Comparison of ENCODE assay signal across 32 cellular contexts in the genomic region with DNA sequence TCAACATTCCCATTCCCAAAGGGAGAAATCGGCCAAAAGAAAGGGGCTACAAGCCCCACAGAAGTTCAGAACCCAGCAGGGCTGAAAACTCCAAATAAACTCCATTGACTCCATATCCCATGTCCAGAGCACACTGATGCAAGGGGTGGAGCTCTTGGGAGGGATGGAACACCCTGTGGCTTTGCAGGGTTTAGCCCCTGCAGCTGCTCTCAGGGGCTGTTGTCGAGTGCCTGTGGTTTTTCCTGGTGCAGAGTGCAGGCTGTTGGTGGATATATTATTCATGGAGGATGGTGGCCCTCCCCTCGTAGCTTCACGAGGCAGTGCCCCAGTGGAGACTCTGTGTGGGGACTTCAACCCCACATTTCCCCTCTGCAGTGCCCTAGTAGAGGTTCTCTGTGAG. TPM values are rescaled to one million over a fixed set of nuclear protein-coding genes. Genes with fewer than 3 reads are reported as not detected.
"Had no signal": no experiment of that assay in that cellular context is flagged by ENCODE, and none has a peak within 500 bp of the region (broad histone marks: within the 10 kb centered on the region; RNA-seq: fewer than 3 reads in every experiment).

No MANE protein-coding gene starts in this region.

- H3K27me3 ChIP-seq: esophagus squamous epithelium, left lung, pancreas, sigmoid colon, tibial nerve had no signal

- H3K9me3 ChIP-seq: neutrophil, pancreas, psoas muscle, sigmoid colon had no signal

- H3K27ac ChIP-seq: epithelial cell of prostate, esophagus squamous epithelium, lower lobe of right lung, neutrophil, VCaP had no signal

- H3K4me1 Mint-ChIP-seq: nephron; stimulated activated memory B cell treated with anti-CD40 and anti-IgM and Interleukin-4, amounts not matched to agents 10 μg/mL and 1 μg/mL and 100 μg/mL, for 72 hours; stimulated activated naive CD8-positive, alpha-beta T cell treated with anti-CD3 and anti-CD28 coated beads, Interleukin-15, amount 100 ng/mL, for 72 hours had no signal

- H3K4me3 ChIP-seq: esophagus squamous epithelium, left lung, lower lobe of right lung, pancreas, psoas muscle, sigmoid colon, smooth muscle cell, tibial nerve had no signal

- DNase-seq: activated CD4-positive, alpha-beta T cell treated with anti-CD3 and anti-CD28 coated beads for 48 hours; activated CD4-positive, alpha-beta T cell treated with anti-CD3 and anti-CD28 coated beads, Interleukin-2, amount 50 U/mL, for 48 hours; activated CD8-positive, alpha-beta memory T cell treated with anti-CD3 and anti-CD28 coated beads for 24 hours; activated effector memory CD4-positive, alpha-beta T cell treated with anti-CD3 and anti-CD28 coated beads, Interleukin-2, amount 50 U/mL, for 16 hours; activated naive CD4-positive, alpha-beta T cell treated with anti-CD3 and anti-CD28 coated beads for 36 hours; activated naive CD8-positive, alpha-beta T cell treated with anti-CD3 and anti-CD28 coated beads for 36 hours; caudate nucleus; dermis blood vessel endothelial cell; effector CD4-positive, alpha-beta T cell; esophagus squamous epithelium; foreskin melanocyte; kidney glomerular epithelial cell; left lung; lower lobe of right lung; mesendoderm; psoas muscle; sigmoid colon; stimulated activated CD4-positive, alpha-beta T cell treated with anti-CD3 and anti-CD28 coated beads, Interleukin-1b, Interleukin-23, amount 100 ng/mL, for 48 hours; stimulated activated CD4-positive, alpha-beta T cell treated with anti-CD3 and anti-CD28 coated beads, Interleukin-4, amount 100 ng/mL, for 4 hours; stimulated activated CD8-positive, alpha-beta memory T cell treated with anti-CD3 and anti-CD28 coated beads, Interleukin-4, amount 100 ng/mL, for 48 hours; stimulated activated naive CD8-positive, alpha-beta T cell treated with anti-CD3 and anti-CD28 coated beads, Interleukin-15, amount 100 ng/mL, for 72 hours; T-helper 1 cell had no signal

- H3K4me3 Mint-ChIP-seq: activated naive CD4-positive, alpha-beta T cell treated with anti-CD3 and anti-CD28 coated beads for 36 hours; activated naive CD8-positive, alpha-beta T cell treated with anti-CD3 and anti-CD28 coated beads for 36 hours; activated T-helper 1 cell treated with anti-CD3 and anti-CD28 coated beads, Interleukin-12 subunit alpha, Interleukin-12 subunit beta, Interleukin-2, Interleukin-4 antibody, amounts not matched to agents 30 ng/mL and 10 ng/mL and 1 ng/mL, durations not matched to agents 14 hours and 24 hours and 36 hours; nephron; stimulated activated memory B cell treated with anti-CD40 and anti-IgM and Interleukin-4, amounts not matched to agents 10 μg/mL and 1 μg/mL and 100 μg/mL, for 72 hours; stimulated activated naive CD8-positive, alpha-beta T cell treated with anti-CD3 and anti-CD28 coated beads, Interleukin-15, amount 100 ng/mL, for 72 hours; T-helper 2 cell treated with Interferon-gamma antibody and Interleukin-4, amounts not matched to agents 5 μg/mL and 100 μg/mL, for 36 hours had no signal

- H3K36me3 ChIP-seq: left lung, neutrophil, pancreas had no signal

- H3K27me3 Mint-ChIP-seq: stimulated activated memory B cell treated with anti-CD40 and anti-IgM and Interleukin-4, amounts not matched to agents 10 μg/mL and 1 μg/mL and 100 μg/mL, for 72 hours had no signal

- H3K27ac Mint-ChIP-seq: activated naive CD4-positive, alpha-beta T cell treated with anti-CD3 and anti-CD28 coated beads for 36 hours; activated naive CD8-positive, alpha-beta T cell treated with anti-CD3 and anti-CD28 coated beads for 36 hours; activated T-helper 1 cell treated with anti-CD3 and anti-CD28 coated beads, Interleukin-12 subunit alpha, Interleukin-12 subunit beta, Interleukin-2, Interleukin-4 antibody, amounts not matched to agents 30 ng/mL and 10 ng/mL and 1 ng/mL, durations not matched to agents 14 hours and 24 hours and 36 hours; nephron; stimulated activated memory B cell treated with anti-CD40 and anti-IgM and Interleukin-4, amounts not matched to agents 10 μg/mL and 1 μg/mL and 100 μg/mL, for 72 hours; stimulated activated naive CD8-positive, alpha-beta T cell treated with anti-CD3 and anti-CD28 coated beads, Interleukin-15, amount 100 ng/mL, for 72 hours; T-helper 2 cell treated with Interferon-gamma antibody and Interleukin-4, amounts not matched to agents 5 μg/mL and 100 μg/mL, for 36 hours had no signal

- H3K36me3 Mint-ChIP-seq: activated naive CD8-positive, alpha-beta T cell treated with anti-CD3 and anti-CD28 coated beads for 36 hours; stimulated activated memory B cell treated with anti-CD40 and anti-IgM and Interleukin-4, amounts not matched to agents 10 μg/mL and 1 μg/mL and 100 μg/mL, for 72 hours had no signal

- H3K4me2 ChIP-seq: smooth muscle cell had no signal

RNA-seq across cellular contexts. Expression of gene PDGFRA, which starts 53.7 kb away (rescaled TPM):
- total RNA-seq: activated naive CD4-positive, alpha-beta T cell treated with anti-CD3 and anti-CD28 coated beads for 36 hours; activated naive CD8-positive, alpha-beta T cell treated with anti-CD3 and anti-CD28 coated beads for 36 hours had no signal
